4 cellular contexts compared by ENCODE assay signal in genomic region chr1:103616994-103617477, GRCh38. TPM values are rescaled to one million over a fixed set of nuclear protein-coding genes. Genes with fewer than 3 reads are reported as not detected.
"Had no signal": no experiment of that assay in that cellular context is flagged by ENCODE, and none has a peak within 500 bp of the region (broad histone marks: within the 10 kb centered on the region; RNA-seq: fewer than 3 reads in every experiment).

TSS of gene AMY2A (plus strand) at chr1:103617427. CDS start at chr1:103617441, 14 bp downstream.

RNA-seq across cellular contexts. Expression of gene AMY2A, which starts in this region (rescaled TPM):
- total RNA-seq: LHCN-M2, M059J, MCF 10A, NCI-H460 had no signal
